1 cellular context compared by ENCODE assay signal in the genomic region with DNA sequence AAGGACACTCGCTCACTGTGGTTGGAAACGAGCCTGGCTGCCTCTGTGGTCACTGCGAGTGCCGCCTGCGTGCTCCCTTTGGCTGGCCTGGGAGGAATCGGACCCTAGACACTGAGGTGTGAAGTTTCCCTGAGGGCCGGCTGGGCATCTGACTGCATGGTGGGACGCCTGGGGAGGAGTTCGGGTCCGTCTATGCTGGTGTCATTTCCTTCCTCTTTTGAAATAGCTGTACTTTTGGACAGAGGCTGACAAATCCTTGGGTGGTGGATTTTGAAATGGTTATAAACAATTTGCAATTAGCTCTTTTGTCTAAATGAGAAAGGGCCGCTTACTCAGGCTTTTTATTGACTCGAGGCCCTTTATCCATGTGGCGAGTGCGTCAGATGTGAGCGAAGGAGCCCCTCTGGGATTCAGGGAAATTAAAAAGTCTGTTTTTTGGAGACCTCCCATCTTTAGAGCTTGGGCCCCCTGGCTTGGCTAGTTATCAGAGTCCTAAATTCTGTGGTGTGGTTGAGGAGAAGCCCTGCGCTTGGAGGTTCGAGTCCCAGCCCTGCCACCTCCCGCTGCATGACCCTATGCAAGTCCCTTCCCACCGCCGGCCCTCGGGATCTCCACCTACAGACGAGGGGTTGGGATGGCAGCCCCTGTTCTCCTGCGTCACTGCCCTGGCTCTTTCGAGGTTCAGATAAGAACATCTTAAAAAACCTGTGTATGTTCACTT.
TF ChIP-seq lines count a peak whose summit lies in the region.

No MANE protein-coding gene starts in this region.

TF ChIP-seq in IMR-90, 13 proteins besides CTCF, POLR2A, EP300 and RAD21 (continued from another document):
- TF ChIP-seq, protein P1, sequence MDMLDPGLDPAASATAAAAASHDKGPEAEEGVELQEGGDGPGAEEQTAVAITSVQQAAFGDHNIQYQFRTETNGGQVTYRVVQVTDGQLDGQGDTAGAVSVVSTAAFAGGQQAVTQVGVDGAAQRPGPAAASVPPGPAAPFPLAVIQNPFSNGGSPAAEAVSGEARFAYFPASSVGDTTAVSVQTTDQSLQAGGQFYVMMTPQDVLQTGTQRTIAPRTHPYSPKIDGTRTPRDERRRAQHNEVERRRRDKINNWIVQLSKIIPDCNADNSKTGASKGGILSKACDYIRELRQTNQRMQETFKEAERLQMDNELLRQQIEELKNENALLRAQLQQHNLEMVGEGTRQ (IDR thresholded peaks at IDR 0.05; ENCODE audit: low read depth, low read length): no peak
- no peak for TF ChIP-seq BHLHE40 (IDR thresholded peaks at IDR 0.05; ENCODE audit: low read depth, low read length)
- no peak for TF ChIP-seq RCOR1 (IDR thresholded peaks at IDR 0.05; ENCODE audit: insufficient replicate concordance, low read length)
- no peak for TF ChIP-seq CHD1 (IDR thresholded peaks at IDR 0.05; ENCODE audit: low read depth, low read length)
- TF ChIP-seq, protein P2, sequence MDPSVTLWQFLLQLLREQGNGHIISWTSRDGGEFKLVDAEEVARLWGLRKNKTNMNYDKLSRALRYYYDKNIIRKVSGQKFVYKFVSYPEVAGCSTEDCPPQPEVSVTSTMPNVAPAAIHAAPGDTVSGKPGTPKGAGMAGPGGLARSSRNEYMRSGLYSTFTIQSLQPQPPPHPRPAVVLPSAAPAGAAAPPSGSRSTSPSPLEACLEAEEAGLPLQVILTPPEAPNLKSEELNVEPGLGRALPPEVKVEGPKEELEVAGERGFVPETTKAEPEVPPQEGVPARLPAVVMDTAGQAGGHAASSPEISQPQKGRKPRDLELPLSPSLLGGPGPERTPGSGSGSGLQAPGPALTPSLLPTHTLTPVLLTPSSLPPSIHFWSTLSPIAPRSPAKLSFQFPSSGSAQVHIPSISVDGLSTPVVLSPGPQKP (IDR thresholded peaks at IDR 0.05; ENCODE audit: borderline replicate concordance, low read depth, low read length): no peak
- TF ChIP-seq NFE2L2 (IDR thresholded peaks at IDR 0.05; ENCODE audit: low read depth, low read length): no peak
- no peak for TF ChIP-seq CEBPB (IDR thresholded peaks at IDR 0.05; ENCODE audit: low read depth, low read length)
